In genomic region chr9:82600536-82601271, GRCh38 we compare ENCODE assay signal across 20 cellular contexts.
DNase-seq lines count a peak whose midpoint lies in the region; TF ChIP-seq lines count a peak whose summit lies in the region.
"Had no signal": no experiment of that assay in that cellular context is flagged by ENCODE, and none has a peak within 500 bp of the region (broad histone marks: within the 10 kb centered on the region; RNA-seq: fewer than 3 reads in every experiment).

No MANE protein-coding gene starts in this region.

- H3K27me3 Mint-ChIP-seq in nephron progenitor cell (ENCODE audit: low read depth, poor library complexity) = no peaks in the 10 kb centered on the region
- H3K27me3 Mint-ChIP-seq: activated CD4-positive, alpha-beta memory T cell treated with anti-CD3 and anti-CD28 coated beads, Interleukin-2, amount 10 ng/mL, durations not matched to agents 7 days and 5 days; activated naive CD4-positive, alpha-beta T cell treated with anti-CD3 and anti-CD28 coated beads, Interleukin-2, amount 50 U/mL, for 24 hours had no signal

- H3K9me3 ChIP-seq in BLaER1 = no peaks in the 10 kb centered on the region
- H3K9me3 ChIP-seq in WERI-Rb-1 (ENCODE audit: severe bottlenecking) = no peaks in the 10 kb centered on the region
- no peaks in the 10 kb centered on the region for H3K9me3 ChIP-seq in A673 (ENCODE audit: low read depth, low read length, poor library complexity, severe bottlenecking)
- H3K9me3 ChIP-seq: colonic mucosa, HAP-1, upper lobe of left lung had no signal

- H4K20me1 ChIP-seq in BLaER1 = no peaks in the 10 kb centered on the region

- H3K27ac ChIP-seq in BLaER1 (no peak overlapping the region), WERI-Rb-1 (no peak overlapping the region), A673 (ENCODE audit: low read depth, low read length, poor library complexity, severe bottlenecking) (no peak overlapping the region)
- H3K27ac ChIP-seq: colonic mucosa, upper lobe of left lung had no signal

- CTCF ChIA-PET in A673 (lab: Charles Lee) = no interaction called here

- no TSS peak for BruUV-seq in A673 (replicated peaks; lab: Mats Ljungman, UMichigan)

- H3K9me3 Mint-ChIP-seq in nephron progenitor cell = no peaks in the 10 kb centered on the region
- H3K9me3 Mint-ChIP-seq: activated CD4-positive, alpha-beta memory T cell treated with anti-CD3 and anti-CD28 coated beads, Interleukin-2, amount 10 ng/mL, durations not matched to agents 7 days and 5 days; activated naive CD4-positive, alpha-beta T cell treated with anti-CD3 and anti-CD28 coated beads, Interleukin-2, amount 50 U/mL, for 24 hours; activated T-cell treated with anti-CD3 and anti-CD28 coated beads, Interleukin-2, amount 50 U/mL, for 4 hours; neural crest cell had no signal

- intact Hi-C loops in A673 (cut with micrococcal nuclease; ENCODE audit: unreplicated experiment) = no loop called here

- DNase-seq in NCI-H1092 treated with DMSO at 0.1 percent for 48 hours (lab: John Stamatoyannopoulos, UW) (peak; percentile 72), WERI-Rb-1 (peak; percentile 80), nephron progenitor cell (peak; percentile 34), NAMALWA (ENCODE audit: low spot score) (no peak), NCI-H2227 (lab: John Stamatoyannopoulos, UW; ENCODE audit: unreplicated experiment) (no peak), A673 (ENCODE audit: low spot score) (no peak)
- DNase-seq in central memory CD4-positive, alpha-beta T cell = no peak
- DNase-seq: activated CD4-positive, alpha-beta memory T cell treated with anti-CD3 and anti-CD28 coated beads, Interleukin-2, amount 10 ng/mL, durations not matched to agents 7 days and 5 days; activated T-cell treated with anti-CD3 and anti-CD28 coated beads, Interleukin-2, amount 50 U/mL, for 4 hours; Calu3; colonic mucosa; kidney; mesendoderm; MM.1S; stimulated activated naive CD8-positive, alpha-beta T cell treated with anti-CD3 and anti-CD28 coated beads, Interleukin-15, Interleukin-2, amounts not matched to agents 100 U/mL and 50 U/mL, for 24 hours; upper lobe of left lung had no signal

- H3K4me3 Mint-ChIP-seq in nephron progenitor cell = no peak overlapping the region
- H3K4me3 Mint-ChIP-seq: activated CD4-positive, alpha-beta memory T cell treated with anti-CD3 and anti-CD28 coated beads, Interleukin-2, amount 10 ng/mL, durations not matched to agents 7 days and 5 days; activated naive CD4-positive, alpha-beta T cell treated with anti-CD3 and anti-CD28 coated beads, Interleukin-2, amount 50 U/mL, for 24 hours; activated T-cell treated with anti-CD3 and anti-CD28 coated beads, Interleukin-2, amount 50 U/mL, for 4 hours; neural crest cell had no signal

- POLR2A ChIA-PET in A673 (lab: Charles Lee; ENCODE audit: low non-redundant PET) = no interaction called here

- 0 out of 2 replicates have a peak overlapping the region, but pooled peaks have one; percentile 16 for H3K4me2 ChIP-seq in BLaER1

- TF ChIP-seq CTCF in WERI-Rb-1 (IDR thresholded peaks at IDR 0.05; ENCODE audit: low read depth, low read length) (no peak), nephron progenitor cell (IDR thresholded peaks at IDR 0.05) (no peak), A673 (conservative IDR thresholded peaks at IDR 0.05; ENCODE audit: low read depth, low read length) (no peak)

- H3K27me3 ChIP-seq in BLaER1 = no peaks in the 10 kb centered on the region
- no peaks in the 10 kb centered on the region for H3K27me3 ChIP-seq in WERI-Rb-1 (ENCODE audit: insufficient read depth, low read depth, severe bottlenecking)
- H3K27me3 ChIP-seq in A673 (replicated peaks; ENCODE audit: insufficient read depth, low read depth, low read length, poor library complexity) = peaks cover 15% of the 10 kb centered on the region
- H3K27me3 ChIP-seq: colonic mucosa, upper lobe of left lung had no signal

- H3K4me3 ChIP-seq in BLaER1 = no peak overlapping the region
- no peak overlapping the region for H3K4me3 ChIP-seq in WERI-Rb-1 (ENCODE audit: low read depth, low read length)
- no peak overlapping the region for H3K4me3 ChIP-seq in A673 (ENCODE audit: low read depth, low read length, poor library complexity, severe bottlenecking)
- H3K4me3 ChIP-seq: colonic mucosa, HAP-1, upper lobe of left lung had no signal

- no peaks in the 10 kb centered on the region for H3K36me3 Mint-ChIP-seq in nephron progenitor cell (ENCODE audit: low read depth)
- H3K36me3 Mint-ChIP-seq: activated naive CD4-positive, alpha-beta T cell treated with anti-CD3 and anti-CD28 coated beads, Interleukin-2, amount 50 U/mL, for 24 hours had no signal

- peak overlapping the region; percentile 59 for H3K27ac Mint-ChIP-seq in nephron progenitor cell
- H3K27ac Mint-ChIP-seq: activated CD4-positive, alpha-beta memory T cell treated with anti-CD3 and anti-CD28 coated beads, Interleukin-2, amount 10 ng/mL, durations not matched to agents 7 days and 5 days had no signal

- no peaks in the 10 kb centered on the region for H3K36me3 ChIP-seq in BLaER1
- no peaks in the 10 kb centered on the region for H3K36me3 ChIP-seq in WERI-Rb-1
- no peaks in the 10 kb centered on the region for H3K36me3 ChIP-seq in A673 (ENCODE audit: insufficient read depth, low read length, poor library complexity, severe bottlenecking)
- H3K36me3 ChIP-seq: colonic mucosa, HAP-1, upper lobe of left lung had no signal

- H3K4me1 Mint-ChIP-seq in nephron progenitor cell = peaks cover 63% of the 10 kb centered on the region
- H3K4me1 Mint-ChIP-seq: activated CD4-positive, alpha-beta memory T cell treated with anti-CD3 and anti-CD28 coated beads, Interleukin-2, amount 10 ng/mL, durations not matched to agents 7 days and 5 days; activated naive CD4-positive, alpha-beta T cell treated with anti-CD3 and anti-CD28 coated beads, Interleukin-2, amount 50 U/mL, for 24 hours had no signal

- H3K4me1 ChIP-seq in BLaER1 (peaks cover 10% of the 10 kb centered on the region), A673 (ENCODE audit: insufficient read depth, low read length, poor library complexity, severe bottlenecking) (no peaks in the 10 kb centered on the region)
- H3K4me1 ChIP-seq: colonic mucosa, HAP-1 had no signal

- no peak overlapping the region for H3K9ac ChIP-seq in BLaER1

Comparison
In these comparisons a context has a peak if more than half of its experiments do, and no peak if none do; other contexts are left out.
1. DNase-seq: peak in NCI-H1092 treated with DMSO at 0.1 percent for 48 hours (single experiment), WERI-Rb-1 (single experiment) and nephron progenitor cell (single experiment); none in NAMALWA (single experiment), NCI-H2227 (single experiment), A673 (single experiment) and central memory CD4-positive, alpha-beta T cell (single experiment).